ENCODE assay signal across 19 cellular contexts in genomic region chr11:38900156-38900679, GRCh38.
"Had no signal": no experiment of that assay in that cellular context is flagged by ENCODE, and none has a peak within 500 bp of the region (broad histone marks: within the 10 kb centered on the region; RNA-seq: fewer than 3 reads in every experiment).

No MANE protein-coding gene starts in this region.

- ATAC-seq: activated CD4-positive, CD25-positive, alpha-beta regulatory T cell treated with anti-CD3 and anti-CD28 coated beads, Interleukin-2, amount 50 U/mL, for 24 hours; stimulated activated memory B cell treated with anti-CD40 and anti-IgM and Interleukin-4, amounts not matched to agents 10 μg/mL and 1 μg/mL and 100 μg/mL, for 72 hours; upper lobe of right lung had no signal

- H3K36me3 ChIP-seq: ascending aorta, colonic mucosa, left ventricle myocardium inferior, neutrophil, sigmoid colon, spleen, upper lobe of right lung had no signal

- H3K27me3 ChIP-seq: ascending aorta, colonic mucosa, neutrophil, sigmoid colon, spleen, upper lobe of right lung had no signal

- H3K4me3 ChIP-seq: ascending aorta, colonic mucosa, left ventricle myocardium inferior, sigmoid colon, spleen, upper lobe of right lung had no signal

- H3K4me1 ChIP-seq: ascending aorta, colonic mucosa, left ventricle myocardium inferior, sigmoid colon, spleen, upper lobe of right lung had no signal

- DNase-seq: activated CD4-positive, alpha-beta T cell treated with anti-CD3 and anti-CD28 coated beads, Interleukin-2, amount 50 U/mL, for 1 hour; activated CD8-positive, alpha-beta memory T cell treated with anti-CD3 and anti-CD28 coated beads for 24 hours; activated CD8-positive, alpha-beta memory T cell treated with anti-CD3 and anti-CD28 coated beads, Interleukin-2, amount 50 U/mL, for 48 hours; activated gamma-delta T cell; colonic mucosa; foreskin melanocyte; glutamatergic neuron; hippocampal formation; left ventricle myocardium inferior; naive B cell; sigmoid colon; spleen; stimulated activated CD4-positive, alpha-beta T cell treated with anti-CD3 and anti-CD28 coated beads, Interleukin-4, amount 100 ng/mL, for 4 hours; T1000; upper lobe of right lung had no signal

- H3K9me3 ChIP-seq: ascending aorta, colonic mucosa, neutrophil, sigmoid colon, upper lobe of right lung had no signal

- H3K27ac ChIP-seq: ascending aorta, colonic mucosa, left ventricle myocardium inferior, neutrophil, sigmoid colon, spleen, upper lobe of right lung had no signal
